Comparison of ENCODE assay signal across 8 cellular contexts in the genomic region with DNA sequence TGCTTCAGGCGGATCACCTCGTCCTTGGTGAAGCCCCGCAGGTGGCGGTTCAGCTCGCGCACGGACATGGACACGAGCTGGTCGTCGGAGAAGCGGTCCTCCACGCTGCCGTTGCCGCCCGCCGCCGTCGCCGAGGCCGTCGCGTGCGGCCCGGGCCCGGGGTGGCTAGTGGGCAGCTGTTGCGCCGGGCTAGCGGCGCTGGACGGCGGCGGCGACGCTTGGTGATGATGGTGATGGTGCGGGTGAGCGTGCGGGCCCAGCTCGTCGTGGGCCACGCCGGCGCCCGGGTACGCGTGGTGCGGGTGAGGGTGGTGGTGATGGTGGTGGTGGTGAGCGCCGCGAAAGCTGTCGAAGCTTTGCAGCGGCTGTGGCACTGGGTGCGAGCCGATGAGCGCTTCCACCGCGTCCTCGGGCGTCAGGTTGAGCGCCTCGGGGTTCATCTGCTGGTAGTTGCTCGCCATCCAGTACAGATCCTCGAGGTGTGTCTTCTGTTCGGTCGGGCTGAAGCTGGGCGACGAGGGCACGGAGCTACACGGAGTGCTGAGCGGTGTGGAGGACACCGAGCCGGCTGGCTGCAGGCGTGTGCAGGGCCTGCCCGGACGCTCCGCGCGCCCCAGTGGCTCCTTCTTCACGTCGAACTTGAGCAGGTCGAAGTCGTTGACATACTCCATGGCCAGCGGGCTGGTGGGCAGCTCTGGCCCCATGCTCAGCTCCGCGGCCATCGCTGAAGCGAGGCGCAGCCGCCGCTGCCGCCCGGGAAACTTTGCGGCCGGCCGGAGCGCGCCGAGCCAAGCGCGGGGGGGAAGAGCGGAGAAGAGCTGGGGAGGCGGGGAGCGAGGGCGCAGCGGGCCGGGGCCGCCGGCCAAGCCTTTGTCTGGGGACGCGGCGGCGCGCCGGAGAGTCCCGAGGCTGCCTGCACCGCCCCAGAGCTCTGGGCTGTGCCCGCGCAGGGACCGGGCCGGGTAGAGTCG. TPM values are rescaled to one million over a fixed set of nuclear protein-coding genes. Genes with fewer than 3 reads are reported as not detected.
DNase-seq lines count a peak whose midpoint lies in the region; ATAC-seq and TF ChIP-seq lines count a peak whose summit lies in the region.

No MANE protein-coding gene starts in this region.

- no peak overlapping the region for H2AK5ac ChIP-seq in mesendoderm (ENCODE audit: low read length)

- no peak overlapping the region for H3K18ac ChIP-seq in mesendoderm (ENCODE audit: low read length)

- H3K23ac ChIP-seq in mesendoderm (ENCODE audit: low read length), result no peak overlapping the region

- POLR2A ChIA-PET in BJ (lab: Charles Lee), result no interaction called here

- no peak overlapping the region for H3K27ac ChIP-seq in mesendoderm (ENCODE audit: low read depth, low read length)
- peak overlapping the region; percentile 87 for H3K27ac ChIP-seq in vagina

- ATAC-seq in HG03457 (IDR thresholded peaks at IDR 0.05; ENCODE audit: unreplicated experiment), result no peak

- no CpG with 5 or more reads among the region's 120 CpGs for WGBS in mesendoderm (ENCODE audit: extremely low coverage, insufficient coverage, low lambda C conversion rate)

- no peak overlapping the region for H2BK15ac ChIP-seq in mesendoderm (replicated peaks; ENCODE audit: low read depth)

- no peaks in the 10 kb centered on the region for H3K79me1 ChIP-seq in mesendoderm (ENCODE audit: low read length)

- H3K4me3 ChIP-seq in BJ (ENCODE audit: low read depth, low read length) (peak overlapping the region; percentile 52), LNCaP clone FGC (ENCODE audit: low read depth, low read length) (peak overlapping the region; percentile 90), mesendoderm (ENCODE audit: low read length) (no peak overlapping the region), vagina (peak overlapping the region; percentile 54 to 68)

- CTCF ChIA-PET in BJ (lab: Yijun Ruan, JAX), result interaction anchor here (0.7 to 3.2 kb wide), 6 partner anchors 11 to 1005 kb away, joined by 3 to 26 read pairs (median 8); no protein-coding TSS in a partner anchor

- TF ChIP-seq CTCF in BJ (IDR thresholded peaks at IDR 0.05; ENCODE audit: insufficient read depth, low read depth, low read length) (no peak), LNCaP clone FGC (IDR thresholded peaks at IDR 0.05; ENCODE audit: control insufficient read depth, extremely low read depth, insufficient read depth) (no peak), vagina (IDR thresholded peaks at IDR 0.05) (no peak)

- H3K4ac ChIP-seq in mesendoderm (ENCODE audit: low read depth, low read length), result no peak overlapping the region

- no peaks in the 10 kb centered on the region for H3K9me3 ChIP-seq in vagina

- TF ChIP-seq POLR2A in vagina (IDR thresholded peaks at IDR 0.05), result no peak

- H4K8ac ChIP-seq in mesendoderm (ENCODE audit: low read depth, low read length), result no peak overlapping the region

- H2BK5ac ChIP-seq in mesendoderm (ENCODE audit: low read length), result no peak overlapping the region

- intact Hi-C loops in vagina (cut with DNase I), result loop anchor here (10.0 kb wide), 1 partner anchor 184 kb away; no protein-coding TSS in a partner anchor

- H3K27me3 ChIP-seq in BJ (ENCODE audit: control insufficient read depth, insufficient read depth, low read length), result peaks cover 26% of the 10 kb centered on the region
- H3K27me3 ChIP-seq in mesendoderm (ENCODE audit: insufficient read depth, low read length, poor library complexity), result peaks cover 74% of the 10 kb centered on the region
- H3K27me3 ChIP-seq in vagina, result no peaks in the 10 kb centered on the region

- H3K79me2 ChIP-seq in mesendoderm (ENCODE audit: control insufficient read depth, insufficient read depth, low read length), result no peaks in the 10 kb centered on the region

- H3K9ac ChIP-seq in mesendoderm (ENCODE audit: low read length), result peak overlapping the region; percentile 24

- DNase-seq in BJ (ENCODE audit: low read depth) (no peak), LNCaP clone FGC (ENCODE audit: low read depth) (no peak), dermis blood vessel endothelial cell (peak; percentile 56), mesendoderm (no peak), vagina (ENCODE audit: extremely low spot score in 2 of 2) (no peak), NOMO-1 (lab: John Stamatoyannopoulos, UW; ENCODE audit: unreplicated experiment in 2 of 2) (no peak)
- DNase-seq in stimulated activated CD4-positive, alpha-beta T cell treated with anti-CD3 and anti-CD28 coated beads, Interleukin-4, amount 100 ng/mL, for 1 hour, result no peak

- H3K56ac ChIP-seq in mesendoderm (ENCODE audit: low read length), result peak overlapping the region; percentile 71

- H3K4me1 ChIP-seq in mesendoderm (ENCODE audit: control insufficient read depth, low read depth, low read length), result no peaks in the 10 kb centered on the region
- H3K4me1 ChIP-seq in vagina, result peaks cover 26% of the 10 kb centered on the region

- no peak overlapping the region for H2BK120ac ChIP-seq in mesendoderm (ENCODE audit: low read depth, low read length)

- H4K5ac ChIP-seq in mesendoderm (ENCODE audit: low read length), result no peak overlapping the region

- peak overlapping the region; percentile 98 for H3K4me2 ChIP-seq in mesendoderm (ENCODE audit: low read length)

- H3K36me3 ChIP-seq in BJ (ENCODE audit: control insufficient read depth, insufficient read depth, low read length) (no peaks in the 10 kb centered on the region), mesendoderm (ENCODE audit: control insufficient read depth, insufficient read depth, low read length) (no peaks in the 10 kb centered on the region), vagina (no peaks in the 10 kb centered on the region)

RNA-seq across cellular contexts. Expression of gene MAFB, which starts 0.6 kb away (rescaled TPM):
- polyA plus RNA-seq in BJ (2011; rRNA removed), result 0.02 and 0.06 TPM in 2 replicates
- polyA minus RNA-seq in BJ (2011; rRNA and poly(A)+ RNA removed), result not detected in 2 replicates
- total RNA-seq in dermis blood vessel endothelial cell (3.4 and 5.9 TPM in 2 replicates), vagina (80.5 TPM)
- polyA plus RNA-seq in mesendoderm (2013, experiment 1 of 2), result 5.2 TPM
- polyA plus RNA-seq in mesendoderm (2013, experiment 2 of 2), result 4.7 TPM

Comparison
In these comparisons a context has a peak if more than half of its experiments do, and no peak if none do; other contexts are left out.
1. RNA of gene MAFB, which starts 0.6 kb away (total RNA-seq): 80.5 TPM in vagina (single experiment); 3.4 to 5.9 TPM in dermis blood vessel endothelial cell; every median in the first group is over 10 times any median in the second.